8 cellular contexts compared by ENCODE assay signal in genomic region chr3:190120161-190121060, GRCh38. TPM values are rescaled to one million over a fixed set of nuclear protein-coding genes. Genes with fewer than 3 reads are reported as not detected.
DNase-seq lines count a peak whose midpoint lies in the region; ATAC-seq and TF ChIP-seq lines count a peak whose summit lies in the region.

A gene with protein sequence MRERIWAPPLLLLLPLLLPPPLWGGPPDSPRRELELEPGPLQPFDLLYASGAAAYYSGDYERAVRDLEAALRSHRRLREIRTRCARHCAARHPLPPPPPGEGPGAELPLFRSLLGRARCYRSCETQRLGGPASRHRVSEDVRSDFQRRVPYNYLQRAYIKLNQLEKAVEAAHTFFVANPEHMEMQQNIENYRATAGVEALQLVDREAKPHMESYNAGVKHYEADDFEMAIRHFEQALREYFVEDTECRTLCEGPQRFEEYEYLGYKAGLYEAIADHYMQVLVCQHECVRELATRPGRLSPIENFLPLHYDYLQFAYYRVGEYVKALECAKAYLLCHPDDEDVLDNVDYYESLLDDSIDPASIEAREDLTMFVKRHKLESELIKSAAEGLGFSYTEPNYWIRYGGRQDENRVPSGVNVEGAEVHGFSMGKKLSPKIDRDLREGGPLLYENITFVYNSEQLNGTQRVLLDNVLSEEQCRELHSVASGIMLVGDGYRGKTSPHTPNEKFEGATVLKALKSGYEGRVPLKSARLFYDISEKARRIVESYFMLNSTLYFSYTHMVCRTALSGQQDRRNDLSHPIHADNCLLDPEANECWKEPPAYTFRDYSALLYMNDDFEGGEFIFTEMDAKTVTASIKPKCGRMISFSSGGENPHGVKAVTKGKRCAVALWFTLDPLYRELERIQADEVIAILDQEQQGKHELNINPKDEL (minus strand): TSS chr3:190120897. CDS start chr3:190120731, 166 bp downstream.

- peaks cover 21% of the 10 kb centered on the region for H3K27me3 Mint-ChIP-seq in Calu3 (ENCODE audit: unreplicated experiment)

- peak within 1 kb of the TSS; percentile 90 for H3K4me3 ChIP-seq in PC-9
- H3K4me3 ChIP-seq in breast epithelium: peak within 1 kb of the TSS; percentile 66 to 81 (median 69)
- H3K4me3 ChIP-seq in rectal smooth muscle tissue (ENCODE audit: low read length): peak within 1 kb of the TSS; percentile 63

- DNase-seq in Calu3: peak; percentile 94
- DNase-seq in HS-5 (ENCODE audit: low read depth): peak; percentile 53
- DNase-seq in PC-9: peak; percentile 84 to 91
- peak; percentile 64 to 79 for DNase-seq in breast epithelium (ENCODE audit: low spot score in 2 of 2)
- DNase-seq in iPS DF 4.7 (ENCODE audit: extremely low read depth, low spot score): peak; percentile 30

- no TSS peak for BruUV-seq in Calu3 (replicated peaks; lab: Mats Ljungman, UMichigan)
- no TSS peak for BruUV-seq in PC-9 (replicated peaks; lab: Mats Ljungman, UMichigan)

- 0 out of 2 replicates have a peak, but pooled peaks cover 5% of the 10 kb centered on the region for H3F3A ChIP-seq in PC-9 (ENCODE audit: insufficient read depth, low read depth)

- peak; percentile 71 for ATAC-seq in GM19467 (IDR thresholded peaks at IDR 0.05; ENCODE audit: unreplicated experiment)
- no peak for ATAC-seq in GM21737 (IDR thresholded peaks at IDR 0.05; ENCODE audit: unreplicated experiment)

- CTCF ChIA-PET in Calu3 (lab: Charles Lee): interaction anchor here (0.6 to 1.6 kb wide), 7 partner anchors 8 to 264 kb away, joined by 3 to 8 read pairs (median 5); no protein-coding TSS in a partner anchor
- CTCF ChIA-PET in PC-9 (lab: Charles Lee): interaction anchor here (0.6 to 1.7 kb wide), 9 partner anchors 10 to 394 kb away, joined by 3 to 16 read pairs (median 5); no protein-coding TSS in a partner anchor

- H3K4me1 Mint-ChIP-seq in Calu3 (ENCODE audit: low read depth, unreplicated experiment): peaks cover 87% of the 10 kb centered on the region

- H3K27ac Mint-ChIP-seq in Calu3 (ENCODE audit: unreplicated experiment): peak within 1 kb of the TSS; percentile 13

- H3K9me3 ChIP-seq in PC-9 (ENCODE audit: insufficient read depth, low read depth) (no peaks in the 10 kb centered on the region), breast epithelium (no peaks in the 10 kb centered on the region)

- H4K20me1 ChIP-seq in PC-9 (ENCODE audit: insufficient read depth): no peaks in the 10 kb centered on the region

- H3K36me3 Mint-ChIP-seq in Calu3 (ENCODE audit: insufficient read depth, unreplicated experiment): peaks cover 19% of the 10 kb centered on the region

- POLR2A ChIA-PET in PC-9 (lab: Charles Lee; ENCODE audit: unreplicated experiment): interaction anchor here (0.5 to 1.0 kb wide), 8 partner anchors 9 to 1457 kb away, joined by 3 to 7 read pairs (median 4); no protein-coding TSS in a partner anchor

- H3K4me1 ChIP-seq in PC-9 (replicated peaks; ENCODE audit: insufficient read depth) (peaks cover 42% of the 10 kb centered on the region), breast epithelium (no peaks in the 10 kb centered on the region), rectal smooth muscle tissue (ENCODE audit: control insufficient read depth, insufficient read depth, low read length) (peaks cover 11% of the 10 kb centered on the region)

- H3K79me2 ChIP-seq in PC-9 (ENCODE audit: low read depth): no peaks in the 10 kb centered on the region

- H3K4me2 ChIP-seq in PC-9: peak within 1 kb of the TSS; percentile 79

- peak within 1 kb of the TSS; percentile 19 for H3K9ac ChIP-seq in rectal smooth muscle tissue (ENCODE audit: low read length)

- H3K9me2 ChIP-seq in PC-9 (ENCODE audit: insufficient read depth): no peaks in the 10 kb centered on the region

- H3K36me3 ChIP-seq in PC-9 (ENCODE audit: low read depth) (no peaks in the 10 kb centered on the region), breast epithelium (no peaks in the 10 kb centered on the region), rectal smooth muscle tissue (ENCODE audit: control insufficient read depth, insufficient read depth, low read length) (no peaks in the 10 kb centered on the region)

- intact Hi-C loops in Calu3 (cut with micrococcal nuclease; ENCODE audit: unreplicated experiment) (loop anchor here (1.0 to 10.0 kb wide), 4 partner anchors 77 to 194 kb away; no protein-coding TSS in a partner anchor), PC-9 (cut with micrococcal nuclease; ENCODE audit: unreplicated experiment) (loop anchor here (1.0 to 5.0 kb wide), 4 partner anchors 67 to 202 kb away; partner anchors contain the start of gene CLDN1), breast epithelium (cut with DNase I; ENCODE audit: low total_unique reads) (no loop called here)

- TF ChIP-seq CTCF in Calu3 (IDR thresholded peaks at IDR 0.05; ENCODE audit: unreplicated experiment): peak; percentile 7
- peak; percentile 55; the same call in 1 of the 2 replicates for TF ChIP-seq CTCF in PC-9 (conservative IDR thresholded peaks at IDR 0.05)
- peak in 1 of 3 donors; percentile 15 for TF ChIP-seq CTCF in breast epithelium (IDR thresholded peaks at IDR 0.05)

- no peaks in the 10 kb centered on the region for H3K9me3 Mint-ChIP-seq in Calu3 (ENCODE audit: low read depth, unreplicated experiment)

- H3K27me3 ChIP-seq in PC-9 (ENCODE audit: insufficient read depth, low read depth) (no peaks in the 10 kb centered on the region), breast epithelium (no peaks in the 10 kb centered on the region), rectal smooth muscle tissue (ENCODE audit: control insufficient read depth, insufficient read depth, low read length) (no peaks in the 10 kb centered on the region)

- H2AFZ ChIP-seq in PC-9: peak within 1 kb of the TSS; percentile 93

- peak within 1 kb of the TSS; percentile 63 for H3K4me3 Mint-ChIP-seq in Calu3 (ENCODE audit: low read depth, unreplicated experiment)

- H3K27ac ChIP-seq in PC-9 (no peak within 1 kb of the TSS), breast epithelium (peak within 1 kb of the TSS; percentile 81 to 85), rectal smooth muscle tissue (ENCODE audit: low read depth, low read length) (peak within 1 kb of the TSS; percentile 86)

- no peak for TF ChIP-seq POLR2A in breast epithelium (IDR thresholded peaks at IDR 0.05)

RNA-seq across cellular contexts. Expression of the gene that starts here (rescaled TPM):
- total RNA-seq in Calu3 (2022) (5.9 and 7.1 TPM in 2 replicates), PC-9 (2021) (20.9 and 26.2 TPM in 2 replicates), breast epithelium (10 to 100 TPM in 2 of 3 donors, 1 to 10 TPM in 1; 1.6 to 12.3 (median 10.2) TPM)

Comparison
In these comparisons a context has a peak if more than half of its experiments do, and no peak if none do; other contexts are left out.
1. DNase-seq: peak in every context shown above with its lines; median percentile 94 in Calu3; 88 in PC-9; 72 in breast epithelium; 53 in HS-5; 30 in iPS DF 4.7.